8 cellular contexts compared by ENCODE assay signal in the genomic region with DNA sequence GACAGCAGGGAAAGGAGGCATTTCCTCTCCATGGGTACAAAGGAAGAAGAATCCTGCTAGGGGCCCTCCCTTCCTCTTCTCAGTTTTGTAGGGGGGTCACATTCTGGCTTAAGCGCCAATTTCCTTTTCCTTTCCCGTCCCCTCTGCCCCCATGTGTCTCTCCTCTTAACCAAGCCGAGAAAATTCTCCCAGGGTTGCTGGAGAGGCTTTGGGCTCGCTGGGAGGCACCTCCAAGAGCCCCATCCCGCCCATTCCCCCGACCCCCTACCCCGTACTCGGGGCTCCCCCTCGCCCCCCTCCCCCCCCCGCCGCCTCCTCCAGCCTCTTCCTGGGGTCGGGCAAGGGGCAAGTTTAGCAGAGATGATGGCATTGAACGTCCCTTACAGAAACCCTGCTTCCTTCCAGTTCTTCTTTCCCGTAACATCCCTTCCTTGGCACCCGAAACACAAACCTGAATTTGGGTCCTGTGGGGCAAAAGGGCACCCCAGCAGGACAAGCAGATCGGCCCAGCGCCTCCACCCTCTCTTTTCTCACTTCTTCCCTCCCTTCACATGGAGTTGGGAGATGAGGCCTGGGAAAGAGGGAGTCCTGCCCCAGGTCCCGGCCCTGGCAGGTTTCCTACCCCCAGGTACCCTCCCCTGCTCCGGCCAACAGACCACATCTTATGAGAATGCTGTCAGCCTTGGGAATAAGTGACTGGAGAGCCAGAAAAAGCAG. TPM values are rescaled to one million over a fixed set of nuclear protein-coding genes. Genes with fewer than 3 reads are reported as not detected.
DNase-seq lines count a peak whose midpoint lies in the region; ATAC-seq and TF ChIP-seq lines count a peak whose summit lies in the region.

No MANE protein-coding gene starts in this region.

- H3K4me1 ChIP-seq in heart left ventricle = peaks cover 0 to 74% (median 50%) of the 10 kb centered on the region in 12 donors
- peaks cover 44% of the 10 kb centered on the region for H3K4me1 ChIP-seq in body of pancreas
- H3K4me1 ChIP-seq in mesenchymal stem cell (ENCODE audit: control insufficient read depth, insufficient read depth, low read depth, low read length) = peaks cover 29% of the 10 kb centered on the region
- peaks cover 65% of the 10 kb centered on the region for H3K4me1 ChIP-seq in upper lobe of right lung

- no peak overlapping the region for H2BK5ac ChIP-seq in mesenchymal stem cell (ENCODE audit: low read depth, low read length, poor library complexity, severe bottlenecking)

- peak overlapping the region; percentile 55 for H2BK120ac ChIP-seq in mesenchymal stem cell (ENCODE audit: low read depth, low read length)

- H3K4me2 ChIP-seq in mesenchymal stem cell (ENCODE audit: low read length, poor library complexity, severe bottlenecking) = no peak overlapping the region

- peak overlapping the region; percentile 90 to 96 for H3K18ac ChIP-seq in mesenchymal stem cell (ENCODE audit: low read depth in 1 of 2, low read length in 2 of 2)

- no peak overlapping the region for H3K23ac ChIP-seq in mesenchymal stem cell (ENCODE audit: low read length in 2 of 2)

- ATAC-seq in heart left ventricle (no peak), Right ventricle myocardium superior (ENCODE audit: poor library complexity) (no peak), body of pancreas (no peak), upper lobe of right lung (no peak)

- TF ChIP-seq POLR2A in heart left ventricle (IDR thresholded peaks at IDR 0.05) = no peak
- no peak for TF ChIP-seq POLR2A in body of pancreas (IDR thresholded peaks at IDR 0.05)

- H2BK15ac ChIP-seq in mesenchymal stem cell (ENCODE audit: low read depth, poor library complexity, severe bottlenecking) = no peak overlapping the region

- DNase-seq in heart left ventricle (no peak), Right ventricle myocardium superior (no peak), body of pancreas (no peak), mesenchymal stem cell (no peak), upper lobe of right lung (no peak), cortex of kidney (lab: John Stamatoyannopoulos, UW) (no peak), MG63 (no peak)
- DNase-seq in activated CD4-positive, alpha-beta T cell treated with anti-CD3 and anti-CD28 coated beads, Interleukin-2, amount 50 U/mL, for 1 hour = no peak

- H3K9me3 ChIP-seq in heart left ventricle (no peaks in the 10 kb centered on the region), body of pancreas (no peaks in the 10 kb centered on the region), mesenchymal stem cell (ENCODE audit: control insufficient read depth, low read length) (no peaks in the 10 kb centered on the region), upper lobe of right lung (no peaks in the 10 kb centered on the region), MG63 (no peaks in the 10 kb centered on the region)

- peak overlapping the region; percentile 83 for H4K8ac ChIP-seq in mesenchymal stem cell (ENCODE audit: low read length)

- H3K9ac ChIP-seq in mesenchymal stem cell (ENCODE audit: low read length) = peak overlapping the region; percentile 87

- H3K27me3 ChIP-seq in heart left ventricle (no peaks in the 10 kb centered on the region), body of pancreas (no peaks in the 10 kb centered on the region), mesenchymal stem cell (ENCODE audit: control insufficient read depth in 1 of 2, insufficient read depth in 1 of 2, low read length in 2 of 2) (no peaks in the 10 kb centered on the region), upper lobe of right lung (no peaks in the 10 kb centered on the region), MG63 (no peaks in the 10 kb centered on the region)

- H3K36me3 ChIP-seq in heart left ventricle (peaks cover 0 to 30% (median 17%) of the 10 kb centered on the region in 9 donors), body of pancreas (replicated peaks in 1 of 2; ENCODE audit: insufficient read depth in 1 of 2, low read depth in 2 of 2) (peaks cover 13% of the 10 kb centered on the region in 2 donors), mesenchymal stem cell (ENCODE audit: control insufficient read depth in 1 of 2, insufficient read depth in 2 of 2, low read depth in 1 of 2, low read length in 2 of 2) (peaks cover 30 to 39% of the 10 kb centered on the region in 2 experiments), upper lobe of right lung (peaks cover 28% of the 10 kb centered on the region), MG63 (peaks cover 48% of the 10 kb centered on the region)

- H3K4me3 ChIP-seq in heart left ventricle (peak overlapping the region in 9 of 12 donors; percentile 2 to 44 (median 23)), body of pancreas (no peak overlapping the region), mesenchymal stem cell (ENCODE audit: insufficient read depth in 1 of 2, low read depth in 1 of 2, low read length in 2 of 2) (peak overlapping the region in 1 of 2 experiments; percentile 53), upper lobe of right lung (no peak overlapping the region), MG63 (no peak overlapping the region)

- H3K27ac ChIP-seq in heart left ventricle (peak overlapping the region in 11 of 12 donors; percentile 50 to 97 (median 82)), body of pancreas (peak overlapping the region; percentile 18 to 75 (median 74)), mesenchymal stem cell (ENCODE audit: low read length, poor library complexity, severe bottlenecking) (peak overlapping the region; percentile 86), upper lobe of right lung (peak overlapping the region; percentile 86)

- no peak overlapping the region for H2BK12ac ChIP-seq in mesenchymal stem cell (ENCODE audit: low read length in 2 of 2)

- no peak overlapping the region for H3K14ac ChIP-seq in mesenchymal stem cell (ENCODE audit: low read length in 2 of 2)

- H2AK5ac ChIP-seq in mesenchymal stem cell (ENCODE audit: low read length, severe bottlenecking) = peak overlapping the region; percentile 83

- H3K79me1 ChIP-seq in mesenchymal stem cell (replicated peaks; ENCODE audit: low read length, poor library complexity, severe bottlenecking) = peaks cover 21% of the 10 kb centered on the region

- H4K91ac ChIP-seq in mesenchymal stem cell (ENCODE audit: low read length) = peak overlapping the region; percentile 79

- 48 to 61% (median 50%) methylated on average over 17 to 19 of the region's 19 CpGs for WGBS in heart left ventricle, 4 donors
- 65% methylated on average over 10 to 19 of the region's 19 CpGs for WGBS in body of pancreas, 2 donors
- WGBS in mesenchymal stem cell = 49% methylated on average over 9 of the region's 19 CpGs

- peak overlapping the region in 1 of 2 experiments; percentile 73 for H3K4ac ChIP-seq in mesenchymal stem cell (ENCODE audit: low read depth in 1 of 2, low read length in 2 of 2)

- intact Hi-C loops in heart left ventricle (cut with DNase I) (loop anchor here in 1 of 10 donors (10.0 kb wide), 1 partner anchor 141 kb away; no protein-coding TSS in a partner anchor), Right ventricle myocardium superior (cut with DNase I) (loop anchor here (10.0 kb wide), 1 partner anchor 211 kb away; the partner anchor contains the start of gene GAPDH), body of pancreas (cut with DNase I) (no loop called here), upper lobe of right lung (cut with DNase I) (loop anchor here (10.0 kb wide), 1 partner anchor 141 kb away; no protein-coding TSS in a partner anchor)

- no peak overlapping the region for H2AFZ ChIP-seq in mesenchymal stem cell (ENCODE audit: low read depth, low read length)

- no peak for TF ChIP-seq CTCF in heart left ventricle (IDR thresholded peaks at IDR 0.05)
- TF ChIP-seq CTCF in body of pancreas (IDR thresholded peaks at IDR 0.05) = no peak
- no peak for TF ChIP-seq CTCF in upper lobe of right lung (IDR thresholded peaks at IDR 0.05)

RNA-seq across cellular contexts. Expression of gene PLEKHG6, which starts 13.7 kb away (rescaled TPM):
- total RNA-seq in heart left ventricle = 1 to 10 TPM in 1 of 9 donors, under 1 TPM in 2, not detected in 6; 0.16 to 2.8 (median 0.43) TPM
- polyA plus RNA-seq in heart left ventricle = under 1 TPM; 0.11 to 0.33 TPM
- total RNA-seq in Right ventricle myocardium superior = 0.22 TPM
- 10 to 100 TPM in 1 of 2 donors, 1 to 10 TPM in 1; 7.0 to 16.2 TPM for total RNA-seq in body of pancreas
- polyA plus RNA-seq in mesenchymal stem cell (2013, experiment 1 of 2) = 0.15 TPM
- polyA plus RNA-seq in mesenchymal stem cell (2013, experiment 2 of 2) = 0.23 TPM
- total RNA-seq in upper lobe of right lung = 5.1 TPM
- not detected in 2 replicates for total RNA-seq in MG63 (2014; rRNA removed; shearing (Covaris generic); ENCODE audit: low replicate concordance)

RNA-seq across cellular contexts. Expression of gene TNFRSF1A, which starts 17.7 kb away (rescaled TPM):
- total RNA-seq in heart left ventricle (100 to 1,000 TPM in 2 of 9 donors, 10 to 100 TPM in 7; 37.2 to 141 (median 54.2) TPM), Right ventricle myocardium superior (47.9 TPM), body of pancreas (10 to 100 TPM; 54.5 to 92.0 TPM), upper lobe of right lung (185 TPM)
- 10 to 100 TPM; 23.7 to 91.8 TPM for polyA plus RNA-seq in heart left ventricle
- polyA plus RNA-seq in mesenchymal stem cell (2013, experiment 1 of 2) = 307 TPM
- 298 TPM for polyA plus RNA-seq in mesenchymal stem cell (2013, experiment 2 of 2)
- 181 and 208 TPM in 2 replicates for total RNA-seq in MG63 (2014; rRNA removed; shearing (Covaris generic); ENCODE audit: low replicate concordance)

RNA-seq across cellular contexts. Expression of gene SCNN1A, which starts 51.2 kb away (rescaled TPM):
- 1 to 10 TPM in 1 of 9 donors, under 1 TPM in 4, not detected in 4; 0.35 to 3.9 (median 0.55) TPM for total RNA-seq in heart left ventricle
- polyA plus RNA-seq in heart left ventricle = under 1 TPM; 0.11 to 0.15 TPM
- total RNA-seq in Right ventricle myocardium superior = not detected
- total RNA-seq in body of pancreas = 100 to 1,000 TPM in 1 of 2 donors, 10 to 100 TPM in 1; 62.5 to 112 TPM
- polyA plus RNA-seq in mesenchymal stem cell (2013, experiment 1 of 2) = 1.7 TPM
- 1.3 TPM for polyA plus RNA-seq in mesenchymal stem cell (2013, experiment 2 of 2)
- 199 TPM for total RNA-seq in upper lobe of right lung
- total RNA-seq in MG63 (2014; rRNA removed; shearing (Covaris generic); ENCODE audit: low replicate concordance) = 0.07 and 0.66 TPM in 2 replicates

RNA-seq across cellular contexts. Expression of gene LTBR, which starts 59.8 kb away (rescaled TPM):
- total RNA-seq in heart left ventricle = 10 to 100 TPM; 16.0 to 83.4 (median 26.2) TPM
- polyA plus RNA-seq in heart left ventricle = 10 to 100 TPM; 22.8 to 41.8 TPM
- 23.2 TPM for total RNA-seq in Right ventricle myocardium superior
- 100 to 1,000 TPM; 111 to 173 TPM for total RNA-seq in body of pancreas
- 262 TPM for polyA plus RNA-seq in mesenchymal stem cell (2013, experiment 1 of 2)
- 265 TPM for polyA plus RNA-seq in mesenchymal stem cell (2013, experiment 2 of 2)
- total RNA-seq in upper lobe of right lung = 156 TPM
- total RNA-seq in MG63 (2014; rRNA removed; shearing (Covaris generic); ENCODE audit: low replicate concordance) = 35.0 and 61.5 TPM in 2 replicates

Comparison
In these comparisons a context has a peak if more than half of its experiments do, and no peak if none do; other contexts are left out.
1. H3K4me3 ChIP-seq: peak in heart left ventricle (9 of 12); none in body of pancreas (0 of 2), upper lobe of right lung (single experiment) and MG63 (single experiment).
2. RNA of gene SCNN1A, which starts 51.2 kb away (total RNA-seq): 199 TPM in upper lobe of right lung (single experiment) and 62.5 to 112 TPM in body of pancreas; 0.07 to 0.66 TPM in MG63, 0.35 to 3.9 TPM in heart left ventricle and not detected in Right ventricle myocardium superior (single experiment); every median in the first group is over 10 times any median in the second.
3. Peak in every context shown above with its lines, with median percentiles within 50 percentile points of each other: H3K27ac ChIP-seq.